Comparison of ENCODE assay signal across 15 cellular contexts in the genomic region with DNA sequence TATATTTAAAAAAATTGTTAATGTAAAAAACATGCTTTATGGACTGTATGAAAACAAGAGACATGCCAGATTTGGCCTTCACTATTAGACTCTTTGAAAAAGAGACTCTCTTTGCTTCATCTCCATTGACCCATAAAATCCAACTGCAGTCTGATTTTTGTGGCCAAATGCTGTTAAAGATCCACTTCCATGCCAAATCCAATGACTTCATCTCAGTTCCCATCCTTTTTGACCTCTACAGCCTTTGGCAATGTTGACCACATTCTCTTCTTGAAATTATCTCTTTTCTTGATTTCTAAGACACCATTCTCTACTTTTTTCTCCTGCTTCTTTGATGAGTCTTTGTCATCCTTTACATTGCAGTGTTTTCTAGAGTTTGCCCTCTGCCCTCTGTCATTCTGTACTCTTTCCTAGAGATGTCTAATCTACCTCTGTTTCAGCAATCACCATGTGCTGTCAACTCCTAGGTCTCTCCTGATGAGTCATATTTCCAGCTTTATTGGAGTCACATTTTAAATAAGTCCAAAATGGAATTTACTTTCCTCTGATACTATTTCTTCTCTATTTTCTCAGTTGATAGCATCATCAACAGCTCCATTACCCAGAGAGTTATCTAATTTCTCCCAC. TPM values are rescaled to one million over a fixed set of nuclear protein-coding genes. Genes with fewer than 3 reads are reported as not detected.
"Had no signal": no experiment of that assay in that cellular context is flagged by ENCODE, and none has a peak within 500 bp of the region (broad histone marks: within the 10 kb centered on the region; RNA-seq: fewer than 3 reads in every experiment).

No MANE protein-coding gene starts in this region.

- H3K4me1 ChIP-seq: body of pancreas, gastroesophageal sphincter, lower lobe of right lung, pancreas, thyroid gland had no signal

- H3K4me2 ChIP-seq: smooth muscle cell had no signal

- H3K27me3 ChIP-seq: body of pancreas, pancreas, thyroid gland had no signal

- H3K4me3 ChIP-seq: body of pancreas, gastroesophageal sphincter, lower lobe of right lung, pancreas, smooth muscle cell, thyroid gland had no signal

- FAIRE-seq: pancreas had no signal

- H3K27ac ChIP-seq: body of pancreas, gastroesophageal sphincter, lower lobe of right lung, pancreas, thyroid gland had no signal

- ATAC-seq: activated CD4-positive, CD25-positive, alpha-beta regulatory T cell treated with anti-CD3 and anti-CD28 coated beads, Interleukin-2, amount 50 U/mL, for 24 hours; body of pancreas; esophagus mucosa; gastroesophageal sphincter; lower lobe of right lung; pancreas; stimulated activated effector memory CD8-positive, alpha-beta T cell treated with anti-CD3 and anti-CD28 coated beads, Interleukin-12 subunit alpha, Interleukin-12 subunit beta, amount 100 ng/mL, for 72 hours had no signal

- H3K9me3 ChIP-seq: body of pancreas, pancreas, thyroid gland had no signal

- DNase-seq: activated effector memory CD4-positive, alpha-beta T cell treated with Interleukin-2 at 50 U/mL for 16 hours; amniotic stem cell; body of pancreas; dermis blood vessel endothelial cell; hypothalamus; lower lobe of right lung; midbrain; pancreas; thyroid gland had no signal

- H3K36me3 ChIP-seq: gastroesophageal sphincter, lower lobe of right lung, pancreas, thyroid gland had no signal

RNA-seq across cellular contexts. Expression of gene TMPRSS12, which starts 2.4 kb away (rescaled TPM):
- total RNA-seq: body of pancreas; dermis blood vessel endothelial cell; esophagus mucosa; gastroesophageal sphincter; lower lobe of right lung; smooth muscle cell; T-helper 2 cell treated with Interferon-gamma antibody and Interleukin-4, amounts not matched to agents 100 ng/mL and 5 ng/mL, for 36 hours had no signal
- polyA plus RNA-seq: pancreas, smooth muscle cell had no signal
